Comparison of ENCODE assay signal across 9 cellular contexts in genomic region chr7:54664235-54665228, GRCh38.
DNase-seq lines count a peak whose midpoint lies in the region; ATAC-seq, FAIRE-seq and TF ChIP-seq lines count a peak whose summit lies in the region.
"Had no signal": no experiment of that assay in that cellular context is flagged by ENCODE, and none has a peak within 500 bp of the region (broad histone marks: within the 10 kb centered on the region; RNA-seq: fewer than 3 reads in every experiment).

No MANE protein-coding gene starts in this region.

- H3K9me3 ChIP-seq in AG04450 (ENCODE audit: control insufficient read depth, insufficient read depth, low read length), result no peaks in the 10 kb centered on the region

- POLR2A ChIA-PET in AG04450 (lab: Yijun Ruan, JAX), result no interaction called here
- POLR2A ChIA-PET in MCF 10A (lab: Yijun Ruan, JAX), result interaction anchor here (0.5 kb wide), 1 partner anchor 934 kb away, joined by 3 read pairs; no protein-coding TSS in a partner anchor

- peak; percentile 29; the same call in 1 of the 2 replicates for TF ChIP-seq CTCF in AG04450 (IDR thresholded peaks at IDR 0.05; ENCODE audit: low read depth, low read length)
- peak; percentile 80 for TF ChIP-seq CTCF in MCF 10A (IDR thresholded peaks at IDR 0.05; ENCODE audit: unreplicated experiment)

- no peak for DNase-seq in AG04450 (ENCODE audit: low read depth, low spot score)
- DNase-seq in GM12892 (ENCODE audit: insufficient read length), result peak; percentile 37
- peak; percentile 93 for DNase-seq in NCI-H510A treated with DMSO at 0.1 percent for 48 hours (lab: John Stamatoyannopoulos, UW)
- peak; percentile 52 for DNase-seq in MCF 10A (ENCODE audit: unreplicated experiment)
- peak; percentile 95 for DNase-seq in islet precursor cell
- peak; percentile 8 to 12 for DNase-seq in stimulated activated CD8-positive, alpha-beta memory T cell treated with anti-CD3 and anti-CD28 coated beads, Interleukin-2, amount 100 ng/mL, for 48 hours (ENCODE audit: low read depth in 2 of 2)

- H3K4me3 Mint-ChIP-seq in MCF 10A (ENCODE audit: unreplicated experiment), result peak overlapping the region; percentile 64

- H3K27me3 Mint-ChIP-seq in MCF 10A (ENCODE audit: insufficient read depth, unreplicated experiment), result peaks cover 86% of the 10 kb centered on the region

- H3K9me3 Mint-ChIP-seq in MCF 10A (ENCODE audit: unreplicated experiment), result no peaks in the 10 kb centered on the region

- TF ChIP-seq POLR2A in GM12892 (IDR thresholded peaks at IDR 0.05; ENCODE audit: low read depth, low read length), result no peak

- intact Hi-C loops in MCF 10A (cut with micrococcal nuclease), result loop anchor here (2.0 to 5.0 kb wide), 3 partner anchors 117 to 1314 kb away; no protein-coding TSS in a partner anchor

- ATAC-seq in HG02885 (IDR thresholded peaks at IDR 0.05; ENCODE audit: poor library complexity, unreplicated experiment) (peak; percentile 67), HG03439 (IDR thresholded peaks at IDR 0.05; ENCODE audit: unreplicated experiment) (no peak)

- no peak overlapping the region for H3K27ac ChIP-seq in AG04450 (ENCODE audit: low read depth, low read length)

- CTCF ChIA-PET in AG04450 (lab: Charles Lee), result no interaction called here
- CTCF ChIA-PET in MCF 10A (lab: Yijun Ruan, JAX), result interaction anchor here (0.5 to 1.1 kb wide), 8 partner anchors 45 to 1284 kb away, joined by 3 to 5 read pairs (median 3); no protein-coding TSS in a partner anchor

- FAIRE-seq in GM12892 (lab: Jason Lieb, UNC), result no peak

- peaks cover 9% of the 10 kb centered on the region for H3K4me1 Mint-ChIP-seq in MCF 10A (ENCODE audit: insufficient read depth, unreplicated experiment)

- H3K27me3 ChIP-seq in AG04450 (ENCODE audit: control insufficient read depth, insufficient read depth, low read length), result peaks cover 19% of the 10 kb centered on the region

- 0 out of 2 replicates have a peak overlapping the region, but pooled peaks have one; percentile 1 for H3K4me3 ChIP-seq in AG04450 (ENCODE audit: low read depth, low read length)

- BruUV-seq in MCF 10A (replicated peaks; lab: Mats Ljungman, UMichigan), result no TSS peak

- no peak overlapping the region for H3K27ac Mint-ChIP-seq in MCF 10A (ENCODE audit: low read depth, unreplicated experiment)

- H3K36me3 Mint-ChIP-seq in MCF 10A (ENCODE audit: insufficient read depth, unreplicated experiment), result no peaks in the 10 kb centered on the region
- H3K36me3 Mint-ChIP-seq: IgD-negative memory B cell had no signal
